Comparison of ENCODE assay signal across 8 cellular contexts in genomic region chr10:102776779-102777417, GRCh38. TPM values are rescaled to one million over a fixed set of nuclear protein-coding genes. Genes with fewer than 3 reads are reported as not detected.
DNase-seq lines count a peak whose midpoint lies in the region; ATAC-seq and TF ChIP-seq lines count a peak whose summit lies in the region.

No MANE protein-coding gene starts in this region.

- peak; percentile 46 to 95 for TF ChIP-seq EP300 in tibial nerve (IDR thresholded peaks at IDR 0.05)

- no peaks in the 10 kb centered on the region for H3K36me3 Mint-ChIP-seq in mesothelial cell of epicardium
- H3K36me3 Mint-ChIP-seq in activated T-helper 17 cell treated with anti-CD3 and anti-CD28 coated beads, Interleukin-2, amount 50 U/mL, for 72 hours (ENCODE audit: low read depth): peaks cover 35% of the 10 kb centered on the region

- no peaks in the 10 kb centered on the region for H3K27me3 Mint-ChIP-seq in mesothelial cell of epicardium (ENCODE audit: low read depth)
- H3K27me3 Mint-ChIP-seq in activated T-helper 17 cell treated with anti-CD3 and anti-CD28 coated beads, Interleukin-2, amount 50 U/mL, for 72 hours: no peaks in the 10 kb centered on the region

- no peaks in the 10 kb centered on the region for H3K27me3 ChIP-seq in Peyer's patch
- no peaks in the 10 kb centered on the region for H3K27me3 ChIP-seq in tibial nerve

- H3K36me3 ChIP-seq in Peyer's patch (no peaks in the 10 kb centered on the region), tibial nerve (no peaks in the 10 kb centered on the region)

- H3K27ac Mint-ChIP-seq in mesothelial cell of epicardium: peak overlapping the region; percentile 98
- no peak overlapping the region for H3K27ac Mint-ChIP-seq in activated T-helper 17 cell treated with anti-CD3 and anti-CD28 coated beads, Interleukin-2, amount 50 U/mL, for 72 hours

- H3K27ac ChIP-seq in Peyer's patch (peak overlapping the region; percentile 63 to 96 (median 76)), tibial nerve (peak overlapping the region; percentile 82 to 97 (median 88))

- TF ChIP-seq POLR2A in Peyer's patch (IDR thresholded peaks at IDR 0.05) (peak in 1 of 2 donors; percentile 15), tibial nerve (IDR thresholded peaks at IDR 0.05) (peak in 1 of 2 donors; percentile 26)

- no peaks in the 10 kb centered on the region for H3K9me3 ChIP-seq in Peyer's patch
- H3K9me3 ChIP-seq in tibial nerve: no peaks in the 10 kb centered on the region

- no peak for TF ChIP-seq CTCF in Peyer's patch (IDR thresholded peaks at IDR 0.05)
- no peak for TF ChIP-seq CTCF in epithelial cell of esophagus (IDR thresholded peaks at IDR 0.05; ENCODE audit: insufficient read depth, low read depth, low read length, missing control alignments)
- no peak for TF ChIP-seq CTCF in mesothelial cell of epicardium (IDR thresholded peaks at IDR 0.05; ENCODE audit: unreplicated experiment)
- peak in 1 of 5 experiments; percentile 15 for TF ChIP-seq CTCF in tibial nerve (IDR thresholded peaks at IDR 0.05)

- DNase-seq in EH (ENCODE audit: low read depth): peak; percentile 99
- peak in 2 of 3 donors; percentile 31 to 71 for DNase-seq in Peyer's patch
- DNase-seq in epithelial cell of esophagus (ENCODE audit: low read depth): peak; percentile 94
- DNase-seq in mesothelial cell of epicardium (ENCODE audit: low spot score in 2 of 2, unreplicated experiment in 2 of 2): peak; percentile 65 to 75
- DNase-seq in tibial nerve (ENCODE audit: low spot score in 2 of 2): peak; percentile 57 to 84
- no peak for DNase-seq in DMS153 (lab: John Stamatoyannopoulos, UW)

- H3K9me3 Mint-ChIP-seq in mesothelial cell of epicardium: no peaks in the 10 kb centered on the region
- H3K9me3 Mint-ChIP-seq in activated T-helper 17 cell treated with anti-CD3 and anti-CD28 coated beads, Interleukin-2, amount 50 U/mL, for 72 hours: no peaks in the 10 kb centered on the region

- peak overlapping the region; percentile 70 for H3K4me3 Mint-ChIP-seq in mesothelial cell of epicardium
- H3K4me3 Mint-ChIP-seq in activated T-helper 17 cell treated with anti-CD3 and anti-CD28 coated beads, Interleukin-2, amount 50 U/mL, for 72 hours: no peak overlapping the region

- H3K4me3 ChIP-seq in Peyer's patch (peak overlapping the region; percentile 1 to 42 (median 17)), epithelial cell of esophagus (ENCODE audit: low read length) (peak overlapping the region; percentile 26), tibial nerve (peak overlapping the region; percentile 18 to 51 (median 26))

- no peak for ATAC-seq in GM19452 (IDR thresholded peaks at IDR 0.05; ENCODE audit: unreplicated experiment)
- no peak for ATAC-seq in activated T-helper 17 cell treated with anti-CD3 and anti-CD28 coated beads, Interleukin-2, amount 50 U/mL, for 72 hours (replicated peaks)

- 4 to 5% methylated on average over 8 to 9 of the region's 9 CpGs for WGBS in tibial nerve, 2 donors

- H3K4me1 Mint-ChIP-seq in mesothelial cell of epicardium: peaks cover 85% of the 10 kb centered on the region
- H3K4me1 Mint-ChIP-seq in activated T-helper 17 cell treated with anti-CD3 and anti-CD28 coated beads, Interleukin-2, amount 50 U/mL, for 72 hours: peaks cover 36% of the 10 kb centered on the region

- H3K4me1 ChIP-seq in Peyer's patch: peaks cover 0 to 58% (median 3%) of the 10 kb centered on the region in 4 donors
- H3K4me1 ChIP-seq in tibial nerve: peaks cover 0 to 99% (median 78%) of the 10 kb centered on the region in 4 donors

RNA-seq across cellular contexts. Expression of gene WBP1L, which starts 33.1 kb away (rescaled TPM):
- total RNA-seq in Peyer's patch (10 to 100 TPM; 38.0 to 78.3 (median 65.8) TPM), mesothelial cell of epicardium (56.3 to 56.7 TPM (median 56.3 TPM) in 3 replicates), tibial nerve (100 to 1,000 TPM in 3 of 4 donors, 10 to 100 TPM in 1; 89.4 to 191 (median 158) TPM)
- 10 to 100 TPM; 18.4 to 24.8 TPM for total RNA-seq in activated T-helper 17 cell treated with anti-CD3 and anti-CD28 coated beads, Interleukin-2, amount 50 U/mL, for 72 hours
